15 cellular contexts compared by ENCODE assay signal in the genomic region with DNA sequence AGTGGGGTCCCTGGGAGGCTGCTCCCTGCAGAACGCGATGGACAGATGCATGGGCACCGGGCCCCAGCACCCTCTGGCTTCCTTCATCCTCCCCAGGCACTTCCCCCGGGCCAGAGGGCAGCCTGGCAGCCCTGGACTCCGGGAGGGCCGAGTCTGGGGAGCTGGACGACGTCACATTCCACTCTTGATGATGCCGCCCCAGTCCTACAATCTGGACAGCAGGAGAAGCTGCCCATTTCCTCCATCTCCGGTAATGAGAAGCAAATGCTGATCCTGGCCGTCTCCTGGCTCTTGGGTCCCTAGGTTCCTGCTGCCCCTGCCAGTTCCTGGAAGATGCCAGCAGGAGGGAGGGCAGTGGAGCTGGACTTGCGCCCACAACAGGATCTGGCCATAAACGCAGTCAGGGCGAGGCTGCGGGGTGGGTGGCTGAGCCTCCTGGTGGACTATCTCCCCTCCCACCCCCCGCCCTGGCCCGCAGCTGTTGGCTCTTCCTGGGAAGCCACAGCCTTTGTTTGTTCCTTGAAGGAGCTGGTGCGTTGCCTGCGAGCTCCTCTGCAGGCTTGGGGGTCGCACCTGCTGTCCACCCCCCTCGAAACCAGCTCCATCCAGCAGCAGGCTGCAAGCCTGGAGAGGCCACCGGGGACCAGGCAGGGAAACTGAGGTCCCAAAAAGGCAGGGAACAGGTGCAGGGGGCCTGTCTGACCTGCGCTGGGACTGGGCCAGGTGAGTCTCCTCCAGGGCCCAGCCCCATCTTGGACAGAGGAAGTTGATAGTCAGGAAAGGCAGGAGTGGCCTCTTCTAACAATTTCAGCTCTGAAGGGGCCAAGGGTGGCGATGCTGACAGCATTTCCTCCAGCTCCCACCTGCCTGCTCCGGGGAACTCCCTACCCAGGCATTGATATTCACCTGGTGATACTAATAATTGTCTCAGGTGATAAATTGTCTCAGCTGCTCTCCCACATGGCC. TPM values are rescaled to one million over a fixed set of nuclear protein-coding genes. Genes with fewer than 3 reads are reported as not detected.
DNase-seq lines count a peak whose midpoint lies in the region; ATAC-seq and TF ChIP-seq lines count a peak whose summit lies in the region.
"Had no signal": no experiment of that assay in that cellular context is flagged by ENCODE, and none has a peak within 500 bp of the region (broad histone marks: within the 10 kb centered on the region; RNA-seq: fewer than 3 reads in every experiment).

No MANE protein-coding gene starts in this region.

- no peak for ATAC-seq in T-helper 17 cell
- ATAC-seq in mucosa of descending colon = peak; percentile 70
- no peak for ATAC-seq in HG03196 (IDR thresholded peaks at IDR 0.05; ENCODE audit: unreplicated experiment)
- ATAC-seq: heart right ventricle, Panc1 had no signal

- no peaks in the 10 kb centered on the region for H3K36me3 Mint-ChIP-seq in T-helper 17 cell (ENCODE audit: low read depth)
- H3K36me3 Mint-ChIP-seq: CD8-positive, alpha-beta memory T cell had no signal

- peaks cover 36% of the 10 kb centered on the region for H3K27me3 Mint-ChIP-seq in T-helper 17 cell

- H3K4me1 Mint-ChIP-seq in T-helper 17 cell = peaks cover 4% of the 10 kb centered on the region

- no peak for TF ChIP-seq CTCF in mucosa of descending colon (IDR thresholded peaks at IDR 0.05)

- no peak overlapping the region for H3K4me3 Mint-ChIP-seq in T-helper 17 cell
- H3K4me3 Mint-ChIP-seq: CD8-positive, alpha-beta memory T cell had no signal

- no peaks in the 10 kb centered on the region for H3K36me3 ChIP-seq in mucosa of descending colon (ENCODE audit: low read depth)
- H3K36me3 ChIP-seq: heart right ventricle had no signal

- in situ Hi-C loops in KBM-7 (cut with MboI; ENCODE audit: low pct_unique_long_range_greater_than_20kb, low sequenced_read_pairs) = no loop called here

- H3K9me3 ChIP-seq in T-helper 17 cell (ENCODE audit: control insufficient read depth, low read length, poor library complexity, severe bottlenecking) (no peaks in the 10 kb centered on the region), mucosa of descending colon (no peaks in the 10 kb centered on the region)
- H3K9me3 ChIP-seq: heart right ventricle had no signal

- intact Hi-C loops in mucosa of descending colon (cut with DNase I, micrococcal nuclease) = loop anchor here in 1 of 2 donors (5.0 kb wide), 1 partner anchor 207 kb away; no protein-coding TSS in a partner anchor

- H3K27ac Mint-ChIP-seq in T-helper 17 cell = no peak overlapping the region
- H3K27ac Mint-ChIP-seq: CD8-positive, alpha-beta memory T cell had no signal

- H3K4me1 ChIP-seq in mucosa of descending colon (ENCODE audit: low read depth) = peaks cover 36% of the 10 kb centered on the region

- DNase-seq in AG08396 (ENCODE audit: low spot score) (peak; percentile 76), EH (ENCODE audit: low read depth) (peak; percentile 59), T-helper 17 cell (peak in 2 of 3 donors; percentile 3 to 8), mucosa of descending colon (peak; percentile 88 to 91 (median 91)), NCI-H446 treated with DMSO at 0.1 percent for 48 hours (lab: John Stamatoyannopoulos, UW) (no peak), NCI-H2171 (lab: John Stamatoyannopoulos, UW) (no peak), KBM-7 (no peak)
- DNase-seq: activated CD8-positive, alpha-beta memory T cell treated with anti-CD3 and anti-CD28 coated beads, Interleukin-2, amount 50 U/mL, for 48 hours; NCI-H2029 had no signal

- no peak overlapping the region for H3K4me3 ChIP-seq in mucosa of descending colon
- H3K4me3 ChIP-seq: heart right ventricle had no signal

RNA-seq across cellular contexts. Expression of gene MUC6, which starts 17.9 kb away (rescaled TPM):
- total RNA-seq in T-helper 17 cell = not detected
- total RNA-seq in mucosa of descending colon = not detected
- total RNA-seq: CD8-positive, alpha-beta memory T cell; heart right ventricle; lung microvascular endothelial cell; renal cortical epithelial cell had no signal

RNA-seq across cellular contexts. Expression of gene MUC2, which starts 20.2 kb away (rescaled TPM):
- not detected for total RNA-seq in T-helper 17 cell
- 1,000 to 10,000 TPM in 2 of 3 donors, 100 to 1,000 TPM in 1; 379 to 1,246 (median 1,109) TPM for total RNA-seq in mucosa of descending colon
- total RNA-seq: CD8-positive, alpha-beta memory T cell; lung microvascular endothelial cell; renal cortical epithelial cell had no signal

Comparison
In these comparisons a context has a peak if more than half of its experiments do, and no peak if none do; other contexts are left out.
1. DNase-seq: peak in AG08396 (single experiment), EH (single experiment), T-helper 17 cell (2 of 3) and mucosa of descending colon (3 of 3); none in NCI-H446 treated with DMSO at 0.1 percent for 48 hours (single experiment), NCI-H2171 (single experiment) and KBM-7 (single experiment).
2. RNA of gene MUC2, which starts 20.2 kb away (total RNA-seq): 379 to 1,246 TPM in mucosa of descending colon; not detected in T-helper 17 cell; every median in the first group is over 100 times any median in the second.